20 cellular contexts compared by ENCODE assay signal in genomic region chr15:33460166-33460805, GRCh38.
"Had no signal": no experiment of that assay in that cellular context is flagged by ENCODE, and none has a peak within 500 bp of the region (broad histone marks: within the 10 kb centered on the region; RNA-seq: fewer than 3 reads in every experiment).

No MANE protein-coding gene starts in this region.

- ATAC-seq: activated naive CD8-positive, alpha-beta T cell treated with anti-CD3 and anti-CD28 coated beads, Interleukin-2, amount 50 U/mL, for 24 hours; activated T-cell treated with anti-CD3 and anti-CD28 coated beads, Interleukin-2, amount 50 U/mL, for 72 hours; left ventricle myocardium superior; mucosa of descending colon; pancreas; right cardiac atrium; stimulated activated naive CD8-positive, alpha-beta T cell treated with anti-CD3 and anti-CD28 coated beads, Interleukin-15, Interleukin-2, amounts not matched to agents 100 U/mL and 50 U/mL, for 24 hours; T-helper 17 cell had no signal

- H3K4me3 Mint-ChIP-seq: activated CD4-positive, alpha-beta memory T cell treated with anti-CD3 and anti-CD28 coated beads for 36 hours; activated naive CD8-positive, alpha-beta T cell treated with anti-CD3 and anti-CD28 coated beads, Interleukin-2, amount 50 U/mL, for 24 hours; activated T-cell treated with anti-CD3 and anti-CD28 coated beads, Interleukin-2, amount 50 U/mL, for 72 hours; nephron progenitor cell; T-helper 17 cell had no signal

- DNase-seq: activated CD4-positive, alpha-beta memory T cell treated with anti-CD3 and anti-CD28 coated beads for 36 hours; activated CD4-positive, alpha-beta T cell treated with anti-CD3 and anti-CD28 coated beads for 4 hours; activated CD4-positive, CD25-positive, alpha-beta regulatory T cell; activated effector memory CD4-positive, alpha-beta T cell treated with anti-CD3 and anti-CD28 coated beads, Interleukin-2, amount 50 U/mL, for 16 hours; activated naive CD4-positive, alpha-beta T cell treated with anti-CD3 and anti-CD28 coated beads, Interleukin-2, amount 50 U/mL, for 16 hours; activated naive CD8-positive, alpha-beta T cell treated with anti-CD3 and anti-CD28 coated beads, Interleukin-2, amount 50 U/mL, for 24 hours; activated T-cell treated with anti-CD3 and anti-CD28 coated beads, Interleukin-2, amount 50 U/mL, for 72 hours; dermis blood vessel endothelial cell; effector CD8-positive, alpha-beta T cell; left ventricle myocardium superior; mucosa of descending colon; nephron progenitor cell; pancreas; psoas muscle; right cardiac atrium; stimulated activated CD4-positive, alpha-beta T cell treated with anti-CD3 and anti-CD28 coated beads, Interleukin-12 subunit alpha, Interleukin-12 subunit beta, amount 100 ng/mL, for 4 hours; stimulated activated CD4-positive, alpha-beta T cell treated with anti-CD3 and anti-CD28 coated beads, Interleukin-4, amount 100 ng/mL, for 4 hours; stimulated activated naive CD8-positive, alpha-beta T cell treated with anti-CD3 and anti-CD28 coated beads, Interleukin-15, Interleukin-2, amounts not matched to agents 100 U/mL and 50 U/mL, for 24 hours; T-helper 17 cell; thyroid gland had no signal

- H3K36me3 Mint-ChIP-seq: activated CD4-positive, alpha-beta memory T cell treated with anti-CD3 and anti-CD28 coated beads for 36 hours had no signal

- H3K27ac Mint-ChIP-seq: activated CD4-positive, alpha-beta memory T cell treated with anti-CD3 and anti-CD28 coated beads for 36 hours; activated naive CD8-positive, alpha-beta T cell treated with anti-CD3 and anti-CD28 coated beads, Interleukin-2, amount 50 U/mL, for 24 hours; activated T-cell treated with anti-CD3 and anti-CD28 coated beads, Interleukin-2, amount 50 U/mL, for 72 hours; nephron progenitor cell; T-helper 17 cell had no signal

- H3K9me3 Mint-ChIP-seq: activated CD4-positive, alpha-beta memory T cell treated with anti-CD3 and anti-CD28 coated beads for 36 hours; activated naive CD8-positive, alpha-beta T cell treated with anti-CD3 and anti-CD28 coated beads, Interleukin-2, amount 50 U/mL, for 24 hours; activated T-cell treated with anti-CD3 and anti-CD28 coated beads, Interleukin-2, amount 50 U/mL, for 72 hours; nephron progenitor cell had no signal

- H3K4me1 Mint-ChIP-seq: activated naive CD8-positive, alpha-beta T cell treated with anti-CD3 and anti-CD28 coated beads, Interleukin-2, amount 50 U/mL, for 24 hours; nephron progenitor cell; T-helper 17 cell had no signal

- H3K27ac ChIP-seq: pancreas, psoas muscle, thyroid gland had no signal

- H3K27me3 Mint-ChIP-seq: activated CD4-positive, alpha-beta memory T cell treated with anti-CD3 and anti-CD28 coated beads for 36 hours; activated naive CD8-positive, alpha-beta T cell treated with anti-CD3 and anti-CD28 coated beads, Interleukin-2, amount 50 U/mL, for 24 hours had no signal
